Comparison of ENCODE assay signal across 1 cellular context in genomic region chr1:6613361-6614018, GRCh38.
A peak's percentile ranks its signal among the peaks of the same experiment; 100 is the strongest.
TF ChIP-seq lines count a peak whose summit lies in the region.

Gene PHF13 (plus strand): TSS chr1:6613731. CDS start chr1:6614067, 336 bp downstream.

TF ChIP-seq in K562, 482 proteins besides CTCF, POLR2A, EP300 and RAD21 (continued from another document and continues in another):
- TF ChIP-seq, protein P1, sequence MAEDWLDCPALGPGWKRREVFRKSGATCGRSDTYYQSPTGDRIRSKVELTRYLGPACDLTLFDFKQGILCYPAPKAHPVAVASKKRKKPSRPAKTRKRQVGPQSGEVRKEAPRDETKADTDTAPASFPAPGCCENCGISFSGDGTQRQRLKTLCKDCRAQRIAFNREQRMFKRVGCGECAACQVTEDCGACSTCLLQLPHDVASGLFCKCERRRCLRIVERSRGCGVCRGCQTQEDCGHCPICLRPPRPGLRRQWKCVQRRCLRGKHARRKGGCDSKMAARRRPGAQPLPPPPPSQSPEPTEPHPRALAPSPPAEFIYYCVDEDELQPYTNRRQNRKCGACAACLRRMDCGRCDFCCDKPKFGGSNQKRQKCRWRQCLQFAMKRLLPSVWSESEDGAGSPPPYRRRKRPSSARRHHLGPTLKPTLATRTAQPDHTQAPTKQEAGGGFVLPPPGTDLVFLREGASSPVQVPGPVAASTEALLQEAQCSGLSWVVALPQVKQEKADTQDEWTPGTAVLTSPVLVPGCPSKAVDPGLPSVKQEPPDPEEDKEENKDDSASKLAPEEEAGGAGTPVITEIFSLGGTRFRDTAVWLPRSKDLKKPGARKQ (CRISPR knock-in tag; IDR thresholded peaks at IDR 0.05), result no peak
- TF ChIP-seq TAF15 (IDR thresholded peaks at IDR 0.05; ENCODE audit: low read depth, low read length), result no peak
- TF ChIP-seq BCL6 (CRISPR knock-in tag; IDR thresholded peaks at IDR 0.05), result no peak
- no peak for TF ChIP-seq PHB (CRISPR knock-in tag; IDR thresholded peaks at IDR 0.05)
- no peak for TF ChIP-seq KLF1 (tag; IDR thresholded peaks at IDR 0.05)
- no peak for TF ChIP-seq ZNF586 (CRISPR knock-in tag; conservative IDR thresholded peaks at IDR 0.05)
- peak; percentile 86 for TF ChIP-seq POLR2G (IDR thresholded peaks at IDR 0.05; ENCODE audit: low read depth, low read length)
- peak in 1 of 2 experiments; percentile 86; a peak in 2 of 4 replicates for TF ChIP-seq SRF (CRISPR knock-in tag; IDR thresholded peaks at IDR 0.05)
- TF ChIP-seq AFF1 (IDR thresholded peaks at IDR 0.05; ENCODE audit: low read depth in 1 of 2, partially characterized antibody in 2 of 2), result peak in 1 of 2 experiments; percentile 98
- TF ChIP-seq SAFB (IDR thresholded peaks at IDR 0.05; ENCODE audit: borderline replicate concordance, low read depth, low read length), result 0 out of 2 replicates have a peak, but pooled peaks have one; percentile 26
- peak; percentile 88 for TF ChIP-seq CREM (IDR thresholded peaks at IDR 0.05; ENCODE audit: low read depth)
- TF ChIP-seq, protein P2, sequence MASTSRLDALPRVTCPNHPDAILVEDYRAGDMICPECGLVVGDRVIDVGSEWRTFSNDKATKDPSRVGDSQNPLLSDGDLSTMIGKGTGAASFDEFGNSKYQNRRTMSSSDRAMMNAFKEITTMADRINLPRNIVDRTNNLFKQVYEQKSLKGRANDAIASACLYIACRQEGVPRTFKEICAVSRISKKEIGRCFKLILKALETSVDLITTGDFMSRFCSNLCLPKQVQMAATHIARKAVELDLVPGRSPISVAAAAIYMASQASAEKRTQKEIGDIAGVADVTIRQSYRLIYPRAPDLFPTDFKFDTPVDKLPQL (IDR thresholded peaks at IDR 0.05; ENCODE audit: extremely low read depth, insufficient read length), result no peak
- TF ChIP-seq, protein P3, sequence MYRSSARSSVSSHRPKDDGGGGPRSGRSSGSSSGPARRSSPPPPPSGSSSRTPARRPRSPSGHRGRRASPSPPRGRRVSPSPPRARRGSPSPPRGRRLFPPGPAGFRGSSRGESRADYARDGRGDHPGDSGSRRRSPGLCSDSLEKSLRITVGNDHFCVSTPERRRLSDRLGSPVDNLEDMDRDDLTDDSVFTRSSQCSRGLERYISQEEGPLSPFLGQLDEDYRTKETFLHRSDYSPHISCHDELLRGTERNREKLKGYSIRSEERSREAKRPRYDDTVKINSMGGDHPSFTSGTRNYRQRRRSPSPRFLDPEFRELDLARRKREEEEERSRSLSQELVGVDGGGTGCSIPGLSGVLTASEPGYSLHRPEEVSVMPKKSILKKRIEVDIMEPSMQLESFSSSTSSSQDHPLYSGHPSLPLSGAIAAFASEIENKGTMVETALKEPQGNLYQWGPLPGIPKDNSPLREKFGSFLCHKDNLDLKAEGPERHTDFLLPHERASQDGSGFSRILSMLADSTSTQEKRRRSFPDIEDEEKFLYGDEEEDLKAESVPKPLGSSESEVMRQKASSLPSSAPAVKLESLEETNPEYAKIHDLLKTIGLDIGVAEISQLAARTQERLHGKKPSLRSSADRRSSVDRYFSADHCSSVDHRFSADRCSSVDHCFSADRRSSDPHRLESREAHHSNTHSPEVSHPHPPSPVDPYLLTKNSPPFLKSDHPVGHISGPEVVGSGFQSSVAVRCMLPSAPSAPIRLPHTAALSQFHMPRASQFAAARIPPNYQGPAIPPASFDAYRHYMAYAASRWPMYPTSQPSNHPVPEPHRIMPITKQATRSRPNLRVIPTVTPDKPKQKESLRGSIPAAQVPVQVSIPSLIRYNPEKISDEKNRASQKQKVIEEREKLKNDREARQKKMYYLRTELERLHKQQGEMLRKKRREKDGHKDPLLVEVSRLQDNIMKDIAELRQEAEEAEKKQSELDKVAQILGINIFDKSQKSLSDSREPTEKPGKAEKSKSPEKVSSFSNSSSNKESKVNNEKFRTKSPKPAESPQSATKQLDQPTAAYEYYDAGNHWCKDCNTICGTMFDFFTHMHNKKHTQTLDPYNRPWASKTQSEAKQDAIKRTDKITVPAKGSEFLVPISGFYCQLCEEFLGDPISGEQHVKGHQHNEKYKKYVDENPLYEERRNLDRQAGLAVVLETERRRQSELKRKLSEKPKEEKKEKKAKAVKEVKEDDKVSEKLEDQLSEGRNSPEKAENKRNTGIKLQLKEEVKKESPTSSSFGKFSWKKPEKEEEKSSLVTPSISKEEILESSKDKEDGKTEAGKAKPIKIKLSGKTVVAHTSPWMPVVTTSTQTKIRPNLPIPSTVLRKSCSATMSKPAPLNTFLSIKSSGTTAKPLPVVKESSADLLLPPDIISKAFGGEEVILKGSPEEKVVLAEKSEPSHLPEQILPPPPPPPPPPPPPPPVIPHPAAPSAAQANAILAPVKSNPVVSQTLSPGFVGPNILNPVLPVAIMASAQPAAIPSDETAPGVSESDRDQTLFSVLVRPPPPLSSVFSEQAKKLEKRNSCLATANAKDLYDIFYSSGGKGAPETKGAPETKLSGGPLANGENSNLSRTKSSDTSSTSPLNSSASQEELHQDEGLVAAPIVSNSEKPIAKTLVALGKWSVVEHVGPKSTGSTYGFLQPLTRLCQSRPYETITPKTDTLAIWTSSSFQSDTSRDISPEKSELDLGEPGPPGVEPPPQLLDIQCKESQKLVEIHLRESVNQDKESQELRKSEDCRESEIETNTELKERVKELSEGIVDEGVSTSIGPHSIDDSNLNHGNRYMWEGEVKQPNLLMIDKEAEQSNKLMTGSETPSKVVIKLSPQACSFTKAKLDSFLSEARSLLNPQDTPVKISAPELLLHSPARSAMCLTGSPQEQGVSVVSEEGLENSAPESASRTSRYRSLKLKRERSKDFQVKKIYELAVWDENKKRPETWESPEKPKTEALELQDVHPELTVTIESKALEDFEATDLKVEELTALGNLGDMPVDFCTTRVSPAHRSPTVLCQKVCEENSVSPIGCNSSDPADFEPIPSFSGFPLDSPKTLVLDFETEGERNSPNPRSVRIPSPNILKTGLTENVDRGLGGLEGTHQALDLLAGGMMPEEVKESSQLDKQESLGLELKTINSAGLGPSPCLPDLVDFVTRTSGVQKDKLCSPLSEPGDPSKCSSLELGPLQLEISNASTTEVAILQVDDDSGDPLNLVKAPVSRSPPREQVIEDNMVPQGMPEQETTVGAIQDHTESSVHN (IDR thresholded peaks at IDR 0.05; ENCODE audit: borderline replicate concordance in 1 of 2, low read depth in 1 of 2), result no peak
- no peak for TF ChIP-seq FOXJ3 (CRISPR knock-in tag; IDR thresholded peaks at IDR 0.05)
- TF ChIP-seq ZNF77 (CRISPR knock-in tag; IDR thresholded peaks at IDR 0.05), result no peak
- TF ChIP-seq POLR2AphosphoS5 (IDR thresholded peaks at IDR 0.05; ENCODE audit: control insufficient read depth, insufficient read depth, low read depth, low read length), result peak; percentile 64
- no peak for TF ChIP-seq ZNF232 (CRISPR knock-in tag; IDR thresholded peaks at IDR 0.05)
- TF ChIP-seq CTCFL (IDR thresholded peaks at IDR 0.05; ENCODE audit: borderline replicate concordance, insufficient read depth, low read depth, low read length, poor library complexity, severe bottlenecking), result no peak
- peak; percentile 76 to 80 for TF ChIP-seq NRF1 (conservative IDR thresholded peaks at IDR 0.05 in 1 of 2, IDR thresholded peaks at IDR 0.05 in 1 of 2)
- peak; percentile 70 for TF ChIP-seq SUPT5H (IDR thresholded peaks at IDR 0.05)
- TF ChIP-seq, protein P4, sequence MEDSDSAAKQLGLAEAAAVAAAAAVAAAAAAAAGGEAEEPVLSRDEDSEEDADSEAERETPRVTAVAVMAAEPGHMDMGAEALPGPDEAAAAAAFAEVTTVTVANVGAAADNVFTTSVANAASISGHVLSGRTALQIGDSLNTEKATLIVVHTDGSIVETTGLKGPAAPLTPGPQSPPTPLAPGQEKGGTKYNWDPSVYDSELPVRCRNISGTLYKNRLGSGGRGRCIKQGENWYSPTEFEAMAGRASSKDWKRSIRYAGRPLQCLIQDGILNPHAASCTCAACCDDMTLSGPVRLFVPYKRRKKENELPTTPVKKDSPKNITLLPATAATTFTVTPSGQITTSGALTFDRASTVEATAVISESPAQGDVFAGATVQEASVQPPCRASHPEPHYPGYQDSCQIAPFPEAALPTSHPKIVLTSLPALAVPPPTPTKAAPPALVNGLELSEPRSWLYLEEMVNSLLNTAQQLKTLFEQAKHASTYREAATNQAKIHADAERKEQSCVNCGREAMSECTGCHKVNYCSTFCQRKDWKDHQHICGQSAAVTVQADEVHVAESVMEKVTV (CRISPR knock-in tag; IDR thresholded peaks at IDR 0.05), result peak; percentile 70; the same call in 1 of the 2 replicates
- TF ChIP-seq NR2C2 (CRISPR knock-in tag; IDR thresholded peaks at IDR 0.05), result peak; percentile 65
- TF ChIP-seq NR2C2 (tag; IDR thresholded peaks at IDR 0.05), result peak; percentile 96
- no peak for TF ChIP-seq ZZZ3 (IDR thresholded peaks at IDR 0.05)
- no peak for TF ChIP-seq ZNF280B (CRISPR knock-in tag; IDR thresholded peaks at IDR 0.05)
- TF ChIP-seq MYBL2 (IDR thresholded peaks at IDR 0.05; ENCODE audit: low read depth), result no peak
- TF ChIP-seq MYBL2 (CRISPR knock-in tag; IDR thresholded peaks at IDR 0.05; ENCODE audit: borderline replicate concordance), result no peak
- TF ChIP-seq ZNF644 (tag; IDR thresholded peaks at IDR 0.05; ENCODE audit: low read depth), result peak; percentile 97
- TF ChIP-seq HDAC1 (IDR thresholded peaks at IDR 0.05), result peak in 1 of 2 experiments; percentile 42; a peak in 1 of 4 replicates
- peak; percentile 37 for TF ChIP-seq U2AF1 (optimal IDR thresholded peaks at IDR 0.05; ENCODE audit: low read depth, low read length)
- TF ChIP-seq, protein P5, sequence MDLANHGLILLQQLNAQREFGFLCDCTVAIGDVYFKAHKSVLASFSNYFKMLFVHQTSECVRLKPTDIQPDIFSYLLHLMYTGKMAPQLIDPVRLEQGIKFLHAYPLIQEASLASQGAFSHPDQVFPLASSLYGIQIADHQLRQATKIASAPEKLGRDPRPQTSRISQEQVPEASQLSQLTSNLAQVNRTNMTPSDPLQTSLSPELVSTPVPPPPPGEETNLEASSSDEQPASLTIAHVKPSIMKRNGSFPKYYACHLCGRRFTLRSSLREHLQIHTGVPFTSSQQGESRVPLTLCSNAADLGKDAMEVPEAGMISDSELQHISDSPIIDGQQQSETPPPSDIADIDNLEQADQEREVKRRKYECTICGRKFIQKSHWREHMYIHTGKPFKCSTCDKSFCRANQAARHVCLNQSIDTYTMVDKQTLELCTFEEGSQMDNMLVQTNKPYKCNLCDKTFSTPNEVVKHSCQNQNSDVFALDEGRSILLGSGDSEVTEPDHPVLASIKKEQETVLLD (IDR thresholded peaks at IDR 0.05), result no peak; the same call in 1 of the 2 replicates
- TF ChIP-seq, protein P6, sequence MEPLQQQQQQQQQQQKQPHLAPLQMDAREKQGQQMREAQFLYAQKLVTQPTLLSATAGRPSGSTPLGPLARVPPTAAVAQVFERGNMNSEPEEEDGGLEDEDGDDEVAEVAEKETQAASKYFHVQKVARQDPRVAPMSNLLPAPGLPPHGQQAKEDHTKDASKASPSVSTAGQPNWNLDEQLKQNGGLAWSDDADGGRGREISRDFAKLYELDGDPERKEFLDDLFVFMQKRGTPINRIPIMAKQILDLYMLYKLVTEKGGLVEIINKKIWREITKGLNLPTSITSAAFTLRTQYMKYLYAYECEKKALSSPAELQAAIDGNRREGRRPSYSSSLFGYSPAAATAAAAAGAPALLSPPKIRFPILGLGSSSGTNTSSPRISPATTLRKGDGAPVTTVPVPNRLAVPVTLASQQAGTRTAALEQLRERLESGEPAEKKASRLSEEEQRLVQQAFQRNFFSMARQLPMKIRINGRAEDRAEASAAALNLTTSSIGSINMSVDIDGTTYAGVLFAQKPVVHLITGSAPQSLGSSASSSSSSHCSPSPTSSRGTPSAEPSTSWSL (CRISPR knock-in tag; IDR thresholded peaks at IDR 0.05; ENCODE audit: borderline replicate concordance), result 0 out of 2 replicates have a peak, but pooled peaks have one; percentile 37
- TF ChIP-seq CXXC5 (CRISPR knock-in tag; IDR thresholded peaks at IDR 0.05), result peak; percentile 96
